In genomic region chr1:31701137-31701736, GRCh38 we compare ENCODE assay signal across 8 cellular contexts. TPM values are rescaled to one million over a fixed set of nuclear protein-coding genes. Genes with fewer than 3 reads are reported as not detected.
DNase-seq lines count a peak whose midpoint lies in the region; ATAC-seq and TF ChIP-seq lines count a peak whose summit lies in the region.

No MANE protein-coding gene starts in this region.

- intact Hi-C loops in head of caudate nucleus (cut with DNase I) (no loop called here), prostate gland (cut with DNase I) (loop anchor here (2.0 kb wide), 1 partner anchor 14 kb away; no protein-coding TSS in a partner anchor)

- H3K4me3 ChIP-seq in MG63, result peak overlapping the region; percentile 67
- H3K4me3 ChIP-seq in prostate gland, result no peak overlapping the region

- no peak for TF ChIP-seq CTCF in prostate gland (IDR thresholded peaks at IDR 0.05)

- peaks cover 17% of the 10 kb centered on the region for H3K4me1 ChIP-seq in prostate gland (replicated peaks)

- H3K27ac ChIP-seq in prostate gland, result peak overlapping the region; percentile 59

- peaks cover 49% of the 10 kb centered on the region for H3K36me3 ChIP-seq in MG63
- no peaks in the 10 kb centered on the region for H3K36me3 ChIP-seq in prostate gland

- TF ChIP-seq POLR2A in prostate gland (IDR thresholded peaks at IDR 0.05), result no peak

- H3K9me3 ChIP-seq in MG63 (no peaks in the 10 kb centered on the region), prostate gland (no peaks in the 10 kb centered on the region)

- H3K27me3 ChIP-seq in MG63 (no peaks in the 10 kb centered on the region), prostate gland (replicated peaks; ENCODE audit: insufficient read depth) (no peaks in the 10 kb centered on the region)

- WGBS in prostate gland, result 25% methylated on average over 10 of the region's 10 CpGs

- DNase-seq in EL, result peak; percentile 98
- peak; percentile 97 for DNase-seq in MG63
- DNase-seq in activated naive CD4-positive, alpha-beta T cell treated with anti-CD3 and anti-CD28 coated beads, Interleukin-2, amount 50 U/mL, for 16 hours, result peak; percentile 32
- DNase-seq in head of caudate nucleus, result peak; percentile 78 to 98 (median 92)
- DNase-seq in prostate gland (ENCODE audit: low spot score), result peak; percentile 72

- ATAC-seq in HG03135 (IDR thresholded peaks at IDR 0.05; ENCODE audit: unreplicated experiment) (no peak), HG03457 (IDR thresholded peaks at IDR 0.05; ENCODE audit: unreplicated experiment) (no peak), HG02642 (IDR thresholded peaks at IDR 0.05; ENCODE audit: poor library complexity, unreplicated experiment) (no peak)

RNA-seq across cellular contexts. Expression of gene COL16A1, which starts 2.6 kb away (rescaled TPM):
- total RNA-seq in MG63 (2014; rRNA removed; shearing (Covaris generic); ENCODE audit: low replicate concordance), result 156 and 192 TPM in 2 replicates
- total RNA-seq in prostate gland, result 10 to 100 TPM; 45.3 to 89.4 TPM

RNA-seq across cellular contexts. Expression of gene PEF1, which starts 56.6 kb away (rescaled TPM):
- 42.5 and 96.9 TPM in 2 replicates for total RNA-seq in MG63 (2014; rRNA removed; shearing (Covaris generic); ENCODE audit: low replicate concordance)
- 10 to 100 TPM; 83.1 to 99.5 TPM for total RNA-seq in prostate gland

Comparison
In these comparisons a context has a peak if more than half of its experiments do, and no peak if none do; other contexts are left out.
1. DNase-seq: peak in every context shown above with its lines; median percentile 98 in EL; 97 in MG63; 92 in head of caudate nucleus; 72 in prostate gland; 32 in activated naive CD4-positive, alpha-beta T cell treated with anti-CD3 and anti-CD28 coated beads, Interleukin-2, amount 50 U/mL, for 16 hours.